2 cellular contexts compared by ENCODE assay signal in the genomic region with DNA sequence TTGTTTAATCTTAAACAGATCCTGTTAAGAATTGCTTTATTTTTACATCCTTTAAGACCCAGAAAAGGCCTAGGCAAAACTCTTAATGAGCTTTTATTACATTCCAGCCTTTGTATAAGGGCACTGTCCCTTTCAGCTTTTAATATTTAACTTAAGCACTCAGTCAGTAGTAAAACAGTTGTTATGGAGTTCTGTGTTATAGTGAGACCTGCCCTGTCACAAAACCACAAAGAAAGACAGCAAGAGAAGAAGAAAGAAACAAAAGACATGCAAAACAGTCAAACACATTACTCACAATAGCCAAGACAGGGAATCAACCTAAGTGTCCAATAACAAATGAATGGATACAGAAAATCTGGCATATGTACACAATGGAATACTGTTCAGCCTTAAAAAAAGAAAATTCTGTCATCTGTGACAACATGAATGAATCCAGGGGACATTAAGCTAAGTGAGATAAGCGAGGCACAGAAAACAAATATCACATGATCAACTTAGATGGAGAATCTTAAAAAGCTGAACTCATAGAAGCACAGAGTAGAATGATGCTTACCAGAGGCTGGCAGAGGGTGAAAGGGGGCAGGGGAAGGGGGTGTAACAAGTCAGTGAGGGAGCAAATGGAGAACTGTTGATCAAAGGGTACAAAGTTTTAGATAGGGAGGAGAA.
A peak's percentile ranks its signal among the peaks of the same experiment; 100 is the strongest.
TF ChIP-seq lines count a peak whose summit lies in the region.

No MANE protein-coding gene starts in this region.

TF ChIP-seq in SK-N-SH, 30 proteins besides CTCF, POLR2A, EP300 and RAD21:
- TF ChIP-seq, protein P1, sequence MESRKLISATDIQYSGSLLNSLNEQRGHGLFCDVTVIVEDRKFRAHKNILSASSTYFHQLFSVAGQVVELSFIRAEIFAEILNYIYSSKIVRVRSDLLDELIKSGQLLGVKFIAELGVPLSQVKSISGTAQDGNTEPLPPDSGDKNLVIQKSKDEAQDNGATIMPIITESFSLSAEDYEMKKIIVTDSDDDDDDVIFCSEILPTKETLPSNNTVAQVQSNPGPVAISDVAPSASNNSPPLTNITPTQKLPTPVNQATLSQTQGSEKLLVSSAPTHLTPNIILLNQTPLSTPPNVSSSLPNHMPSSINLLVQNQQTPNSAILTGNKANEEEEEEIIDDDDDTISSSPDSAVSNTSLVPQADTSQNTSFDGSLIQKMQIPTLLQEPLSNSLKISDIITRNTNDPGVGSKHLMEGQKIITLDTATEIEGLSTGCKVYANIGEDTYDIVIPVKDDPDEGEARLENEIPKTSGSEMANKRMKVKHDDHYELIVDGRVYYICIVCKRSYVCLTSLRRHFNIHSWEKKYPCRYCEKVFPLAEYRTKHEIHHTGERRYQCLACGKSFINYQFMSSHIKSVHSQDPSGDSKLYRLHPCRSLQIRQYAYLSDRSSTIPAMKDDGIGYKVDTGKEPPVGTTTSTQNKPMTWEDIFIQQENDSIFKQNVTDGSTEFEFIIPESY (IDR thresholded peaks at IDR 0.05; ENCODE audit: borderline replicate concordance, low read depth) = no peak
- TF ChIP-seq RFX5 (IDR thresholded peaks at IDR 0.05; ENCODE audit: low read length) (no peak), CHD2 (IDR thresholded peaks at IDR 0.05; ENCODE audit: low read length, partially characterized antibody) (no peak), POLR2AphosphoS5 (IDR thresholded peaks at IDR 0.05; ENCODE audit: low read depth, low read length) (no peak)
TF ChIP-seq in SK-N-SH: peak in this region for 0.

TF ChIP-seq in K562, 482 proteins besides CTCF, POLR2A, EP300 and RAD21:
- TF ChIP-seq, protein P2, sequence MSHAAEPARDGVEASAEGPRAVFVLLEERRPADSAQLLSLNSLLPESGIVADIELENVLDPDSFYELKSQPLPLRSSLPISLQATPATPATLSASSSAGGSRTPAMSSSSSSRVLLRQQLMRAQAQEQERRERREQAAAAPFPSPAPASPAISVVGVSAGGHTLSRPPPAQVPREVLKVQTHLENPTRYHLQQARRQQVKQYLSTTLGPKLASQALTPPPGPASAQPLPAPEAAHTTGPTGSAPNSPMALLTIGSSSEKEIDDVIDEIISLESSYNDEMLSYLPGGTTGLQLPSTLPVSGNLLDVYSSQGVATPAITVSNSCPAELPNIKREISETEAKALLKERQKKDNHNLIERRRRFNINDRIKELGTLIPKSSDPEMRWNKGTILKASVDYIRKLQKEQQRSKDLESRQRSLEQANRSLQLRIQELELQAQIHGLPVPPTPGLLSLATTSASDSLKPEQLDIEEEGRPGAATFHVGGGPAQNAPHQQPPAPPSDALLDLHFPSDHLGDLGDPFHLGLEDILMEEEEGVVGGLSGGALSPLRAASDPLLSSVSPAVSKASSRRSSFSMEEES (CRISPR knock-in tag; IDR thresholded peaks at IDR 0.05) = peak; percentile 71
- TF ChIP-seq, protein P3, sequence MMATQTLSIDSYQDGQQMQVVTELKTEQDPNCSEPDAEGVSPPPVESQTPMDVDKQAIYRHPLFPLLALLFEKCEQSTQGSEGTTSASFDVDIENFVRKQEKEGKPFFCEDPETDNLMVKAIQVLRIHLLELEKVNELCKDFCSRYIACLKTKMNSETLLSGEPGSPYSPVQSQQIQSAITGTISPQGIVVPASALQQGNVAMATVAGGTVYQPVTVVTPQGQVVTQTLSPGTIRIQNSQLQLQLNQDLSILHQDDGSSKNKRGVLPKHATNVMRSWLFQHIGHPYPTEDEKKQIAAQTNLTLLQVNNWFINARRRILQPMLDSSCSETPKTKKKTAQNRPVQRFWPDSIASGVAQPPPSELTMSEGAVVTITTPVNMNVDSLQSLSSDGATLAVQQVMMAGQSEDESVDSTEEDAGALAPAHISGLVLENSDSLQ (IDR thresholded peaks at IDR 0.05) = 0 out of 2 replicates have a peak, but pooled peaks have one; percentile 8
- TF ChIP-seq MCM3 (IDR thresholded peaks at IDR 0.05) (no peak), MYNN (IDR thresholded peaks at IDR 0.05) (no peak), MYNN (CRISPR knock-in tag; IDR thresholded peaks at IDR 0.05) (no peak), ILF3 (IDR thresholded peaks at IDR 0.05; ENCODE audit: borderline replicate concordance) (no peak), BMI1 (IDR thresholded peaks at IDR 0.05; ENCODE audit: low read length) (no peak), NR3C1 (CRISPR knock-in tag; IDR thresholded peaks at IDR 0.05) (no peak)
- TF ChIP-seq, protein P4, sequence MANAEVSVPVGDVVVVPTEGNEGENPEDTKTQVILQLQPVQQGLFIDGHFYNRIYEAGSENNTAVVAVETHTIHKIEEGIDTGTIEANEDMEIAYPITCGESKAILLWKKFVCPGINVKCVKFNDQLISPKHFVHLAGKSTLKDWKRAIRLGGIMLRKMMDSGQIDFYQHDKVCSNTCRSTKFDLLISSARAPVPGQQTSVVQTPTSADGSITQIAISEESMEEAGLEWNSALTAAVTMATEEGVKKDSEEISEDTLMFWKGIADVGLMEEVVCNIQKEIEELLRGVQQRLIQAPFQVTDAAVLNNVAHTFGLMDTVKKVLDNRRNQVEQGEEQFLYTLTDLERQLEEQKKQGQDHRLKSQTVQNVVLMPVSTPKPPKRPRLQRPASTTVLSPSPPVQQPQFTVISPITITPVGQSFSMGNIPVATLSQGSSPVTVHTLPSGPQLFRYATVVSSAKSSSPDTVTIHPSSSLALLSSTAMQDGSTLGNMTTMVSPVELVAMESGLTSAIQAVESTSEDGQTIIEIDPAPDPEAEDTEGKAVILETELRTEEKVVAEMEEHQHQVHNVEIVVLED (CRISPR knock-in tag; IDR thresholded peaks at IDR 0.05) = no peak
- TF ChIP-seq, protein P5, sequence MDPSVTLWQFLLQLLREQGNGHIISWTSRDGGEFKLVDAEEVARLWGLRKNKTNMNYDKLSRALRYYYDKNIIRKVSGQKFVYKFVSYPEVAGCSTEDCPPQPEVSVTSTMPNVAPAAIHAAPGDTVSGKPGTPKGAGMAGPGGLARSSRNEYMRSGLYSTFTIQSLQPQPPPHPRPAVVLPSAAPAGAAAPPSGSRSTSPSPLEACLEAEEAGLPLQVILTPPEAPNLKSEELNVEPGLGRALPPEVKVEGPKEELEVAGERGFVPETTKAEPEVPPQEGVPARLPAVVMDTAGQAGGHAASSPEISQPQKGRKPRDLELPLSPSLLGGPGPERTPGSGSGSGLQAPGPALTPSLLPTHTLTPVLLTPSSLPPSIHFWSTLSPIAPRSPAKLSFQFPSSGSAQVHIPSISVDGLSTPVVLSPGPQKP (CRISPR knock-in tag; IDR thresholded peaks at IDR 0.05) = no peak
- TF ChIP-seq, protein P6, sequence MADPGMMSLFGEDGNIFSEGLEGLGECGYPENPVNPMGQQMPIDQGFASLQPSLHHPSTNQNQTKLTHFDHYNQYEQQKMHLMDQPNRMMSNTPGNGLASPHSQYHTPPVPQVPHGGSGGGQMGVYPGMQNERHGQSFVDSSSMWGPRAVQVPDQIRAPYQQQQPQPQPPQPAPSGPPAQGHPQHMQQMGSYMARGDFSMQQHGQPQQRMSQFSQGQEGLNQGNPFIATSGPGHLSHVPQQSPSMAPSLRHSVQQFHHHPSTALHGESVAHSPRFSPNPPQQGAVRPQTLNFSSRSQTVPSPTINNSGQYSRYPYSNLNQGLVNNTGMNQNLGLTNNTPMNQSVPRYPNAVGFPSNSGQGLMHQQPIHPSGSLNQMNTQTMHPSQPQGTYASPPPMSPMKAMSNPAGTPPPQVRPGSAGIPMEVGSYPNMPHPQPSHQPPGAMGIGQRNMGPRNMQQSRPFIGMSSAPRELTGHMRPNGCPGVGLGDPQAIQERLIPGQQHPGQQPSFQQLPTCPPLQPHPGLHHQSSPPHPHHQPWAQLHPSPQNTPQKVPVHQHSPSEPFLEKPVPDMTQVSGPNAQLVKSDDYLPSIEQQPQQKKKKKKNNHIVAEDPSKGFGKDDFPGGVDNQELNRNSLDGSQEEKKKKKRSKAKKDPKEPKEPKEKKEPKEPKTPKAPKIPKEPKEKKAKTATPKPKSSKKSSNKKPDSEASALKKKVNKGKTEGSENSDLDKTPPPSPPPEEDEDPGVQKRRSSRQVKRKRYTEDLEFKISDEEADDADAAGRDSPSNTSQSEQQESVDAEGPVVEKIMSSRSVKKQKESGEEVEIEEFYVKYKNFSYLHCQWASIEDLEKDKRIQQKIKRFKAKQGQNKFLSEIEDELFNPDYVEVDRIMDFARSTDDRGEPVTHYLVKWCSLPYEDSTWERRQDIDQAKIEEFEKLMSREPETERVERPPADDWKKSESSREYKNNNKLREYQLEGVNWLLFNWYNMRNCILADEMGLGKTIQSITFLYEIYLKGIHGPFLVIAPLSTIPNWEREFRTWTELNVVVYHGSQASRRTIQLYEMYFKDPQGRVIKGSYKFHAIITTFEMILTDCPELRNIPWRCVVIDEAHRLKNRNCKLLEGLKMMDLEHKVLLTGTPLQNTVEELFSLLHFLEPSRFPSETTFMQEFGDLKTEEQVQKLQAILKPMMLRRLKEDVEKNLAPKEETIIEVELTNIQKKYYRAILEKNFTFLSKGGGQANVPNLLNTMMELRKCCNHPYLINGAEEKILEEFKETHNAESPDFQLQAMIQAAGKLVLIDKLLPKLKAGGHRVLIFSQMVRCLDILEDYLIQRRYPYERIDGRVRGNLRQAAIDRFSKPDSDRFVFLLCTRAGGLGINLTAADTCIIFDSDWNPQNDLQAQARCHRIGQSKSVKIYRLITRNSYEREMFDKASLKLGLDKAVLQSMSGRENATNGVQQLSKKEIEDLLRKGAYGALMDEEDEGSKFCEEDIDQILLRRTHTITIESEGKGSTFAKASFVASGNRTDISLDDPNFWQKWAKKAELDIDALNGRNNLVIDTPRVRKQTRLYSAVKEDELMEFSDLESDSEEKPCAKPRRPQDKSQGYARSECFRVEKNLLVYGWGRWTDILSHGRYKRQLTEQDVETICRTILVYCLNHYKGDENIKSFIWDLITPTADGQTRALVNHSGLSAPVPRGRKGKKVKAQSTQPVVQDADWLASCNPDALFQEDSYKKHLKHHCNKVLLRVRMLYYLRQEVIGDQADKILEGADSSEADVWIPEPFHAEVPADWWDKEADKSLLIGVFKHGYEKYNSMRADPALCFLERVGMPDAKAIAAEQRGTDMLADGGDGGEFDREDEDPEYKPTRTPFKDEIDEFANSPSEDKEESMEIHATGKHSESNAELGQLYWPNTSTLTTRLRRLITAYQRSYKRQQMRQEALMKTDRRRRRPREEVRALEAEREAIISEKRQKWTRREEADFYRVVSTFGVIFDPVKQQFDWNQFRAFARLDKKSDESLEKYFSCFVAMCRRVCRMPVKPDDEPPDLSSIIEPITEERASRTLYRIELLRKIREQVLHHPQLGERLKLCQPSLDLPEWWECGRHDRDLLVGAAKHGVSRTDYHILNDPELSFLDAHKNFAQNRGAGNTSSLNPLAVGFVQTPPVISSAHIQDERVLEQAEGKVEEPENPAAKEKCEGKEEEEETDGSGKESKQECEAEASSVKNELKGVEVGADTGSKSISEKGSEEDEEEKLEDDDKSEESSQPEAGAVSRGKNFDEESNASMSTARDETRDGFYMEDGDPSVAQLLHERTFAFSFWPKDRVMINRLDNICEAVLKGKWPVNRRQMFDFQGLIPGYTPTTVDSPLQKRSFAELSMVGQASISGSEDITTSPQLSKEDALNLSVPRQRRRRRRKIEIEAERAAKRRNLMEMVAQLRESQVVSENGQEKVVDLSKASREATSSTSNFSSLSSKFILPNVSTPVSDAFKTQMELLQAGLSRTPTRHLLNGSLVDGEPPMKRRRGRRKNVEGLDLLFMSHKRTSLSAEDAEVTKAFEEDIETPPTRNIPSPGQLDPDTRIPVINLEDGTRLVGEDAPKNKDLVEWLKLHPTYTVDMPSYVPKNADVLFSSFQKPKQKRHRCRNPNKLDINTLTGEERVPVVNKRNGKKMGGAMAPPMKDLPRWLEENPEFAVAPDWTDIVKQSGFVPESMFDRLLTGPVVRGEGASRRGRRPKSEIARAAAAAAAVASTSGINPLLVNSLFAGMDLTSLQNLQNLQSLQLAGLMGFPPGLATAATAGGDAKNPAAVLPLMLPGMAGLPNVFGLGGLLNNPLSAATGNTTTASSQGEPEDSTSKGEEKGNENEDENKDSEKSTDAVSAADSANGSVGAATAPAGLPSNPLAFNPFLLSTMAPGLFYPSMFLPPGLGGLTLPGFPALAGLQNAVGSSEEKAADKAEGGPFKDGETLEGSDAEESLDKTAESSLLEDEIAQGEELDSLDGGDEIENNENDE (IDR thresholded peaks at IDR 0.05; ENCODE audit: low read depth, low read length) = no peak
- TF ChIP-seq, protein P7, sequence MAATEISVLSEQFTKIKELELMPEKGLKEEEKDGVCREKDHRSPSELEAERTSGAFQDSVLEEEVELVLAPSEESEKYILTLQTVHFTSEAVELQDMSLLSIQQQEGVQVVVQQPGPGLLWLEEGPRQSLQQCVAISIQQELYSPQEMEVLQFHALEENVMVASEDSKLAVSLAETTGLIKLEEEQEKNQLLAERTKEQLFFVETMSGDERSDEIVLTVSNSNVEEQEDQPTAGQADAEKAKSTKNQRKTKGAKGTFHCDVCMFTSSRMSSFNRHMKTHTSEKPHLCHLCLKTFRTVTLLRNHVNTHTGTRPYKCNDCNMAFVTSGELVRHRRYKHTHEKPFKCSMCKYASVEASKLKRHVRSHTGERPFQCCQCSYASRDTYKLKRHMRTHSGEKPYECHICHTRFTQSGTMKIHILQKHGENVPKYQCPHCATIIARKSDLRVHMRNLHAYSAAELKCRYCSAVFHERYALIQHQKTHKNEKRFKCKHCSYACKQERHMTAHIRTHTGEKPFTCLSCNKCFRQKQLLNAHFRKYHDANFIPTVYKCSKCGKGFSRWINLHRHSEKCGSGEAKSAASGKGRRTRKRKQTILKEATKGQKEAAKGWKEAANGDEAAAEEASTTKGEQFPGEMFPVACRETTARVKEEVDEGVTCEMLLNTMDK (IDR thresholded peaks at IDR 0.05; ENCODE audit: borderline replicate concordance, insufficient read depth, low read depth, low read length, poor library complexity, severe bottlenecking) = no peak
